11 cellular contexts compared by ENCODE assay signal in the genomic region with DNA sequence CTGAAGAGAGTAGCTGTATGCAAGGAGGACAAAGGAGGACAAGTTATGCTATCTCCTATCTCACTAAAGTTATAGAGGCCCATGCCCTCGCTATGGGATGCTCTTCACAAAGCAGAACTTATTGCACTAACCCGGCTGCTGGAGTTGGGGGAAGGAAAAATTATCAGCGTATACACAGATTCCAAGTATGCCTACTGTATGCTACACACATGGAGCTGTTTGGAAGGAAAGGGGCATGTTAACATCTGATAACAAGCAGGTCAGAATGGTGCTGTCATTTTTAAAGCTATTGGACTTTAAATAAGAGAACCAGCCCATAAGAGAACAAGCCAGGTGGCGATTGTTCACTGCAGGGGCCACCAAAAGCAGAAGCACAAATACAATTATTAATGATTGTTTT.
"Had no signal": no experiment of that assay in that cellular context is flagged by ENCODE, and none has a peak within 500 bp of the region (broad histone marks: within the 10 kb centered on the region; RNA-seq: fewer than 3 reads in every experiment).

No MANE protein-coding gene starts in this region.

- H2AFZ ChIP-seq: GM23248, GM23338 had no signal

- H3K4me3 ChIP-seq: GM23248, GM23338, HAP-1 had no signal

- H3K9me3 ChIP-seq: HAP-1 had no signal

- H3K27ac Mint-ChIP-seq: GM23338, H9, HFFc6 had no signal

- ATAC-seq: GM23338, HCT116 had no signal

- H3K4me3 Mint-ChIP-seq: GM23338, H9, HFFc6 had no signal

- H3K36me3 ChIP-seq: HAP-1 had no signal

- FAIRE-seq: H1, H54 had no signal

- DNase-seq: GM23248, GOT3, H7, H9, HCEC 1CT, HFFc6 had no signal

- H3K4me2 ChIP-seq: GM23338 had no signal

- H3K9me3 Mint-ChIP-seq: GM23338, H9, HFFc6 had no signal

- H3K27ac ChIP-seq: GM23248 had no signal

- H3K9ac ChIP-seq: GM23248 had no signal
